In the genomic region with DNA sequence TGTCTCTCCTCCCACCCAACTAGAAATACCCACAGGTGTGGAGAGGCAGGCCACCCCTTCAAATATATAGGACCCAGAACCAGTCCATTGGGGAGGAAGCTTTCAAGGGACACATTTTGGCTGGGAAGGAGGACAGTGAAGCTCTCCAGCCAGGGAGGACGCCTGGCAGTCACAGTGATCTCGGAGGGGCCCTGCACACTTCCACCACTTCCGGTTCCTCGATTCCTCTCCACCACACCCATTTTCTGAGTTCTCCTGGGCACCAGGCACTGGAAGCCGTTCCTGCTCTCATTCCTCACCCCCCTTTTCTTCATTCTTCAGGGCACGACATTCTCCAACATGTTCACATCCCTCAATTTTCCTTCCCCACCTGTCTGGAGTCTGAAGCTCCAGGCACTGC, we compare ENCODE assay signal across 11 cellular contexts. TPM values are rescaled to one million over a fixed set of nuclear protein-coding genes. Genes with fewer than 3 reads are reported as not detected.
DNase-seq lines count a peak whose midpoint lies in the region; ATAC-seq and TF ChIP-seq lines count a peak whose summit lies in the region.
"Had no signal": no experiment of that assay in that cellular context is flagged by ENCODE, and none has a peak within 500 bp of the region (broad histone marks: within the 10 kb centered on the region; RNA-seq: fewer than 3 reads in every experiment).

No MANE protein-coding gene starts in this region.

- H3K9me3 ChIP-seq in T-helper 17 cell (ENCODE audit: control insufficient read depth, low read length, poor library complexity, severe bottlenecking) (no peaks in the 10 kb centered on the region), left ventricle myocardium inferior (replicated peaks) (no peaks in the 10 kb centered on the region), aorta (ENCODE audit: control insufficient read depth, low read length) (no peaks in the 10 kb centered on the region)

- H3K4me3 ChIP-seq in left ventricle myocardium inferior (no peak overlapping the region), aorta (ENCODE audit: low read length in 2 of 2) (no peak overlapping the region)

- H3K27ac ChIP-seq in left ventricle myocardium inferior (replicated peaks) (peak overlapping the region; percentile 60), aorta (ENCODE audit: low read depth in 1 of 2, low read length in 2 of 2) (no peak overlapping the region)

- 57 to 78% methylated on average over 6 of the region's 6 CpGs for WGBS in aorta, 2 donors

- no peak for TF ChIP-seq CTCF in left ventricle myocardium inferior (IDR thresholded peaks at IDR 0.05; ENCODE audit: borderline replicate concordance)

- H3K36me3 ChIP-seq in left ventricle myocardium inferior (no peaks in the 10 kb centered on the region), aorta (ENCODE audit: control insufficient read depth in 1 of 2, insufficient read depth in 2 of 2, low read length in 1 of 2) (no peaks in the 10 kb centered on the region)

- H3K4me1 ChIP-seq in left ventricle myocardium inferior (peaks cover 17% of the 10 kb centered on the region), aorta (ENCODE audit: control insufficient read depth in 1 of 2, insufficient read depth in 2 of 2, low read length in 2 of 2) (no peaks in the 10 kb centered on the region)

- H3K36me3 Mint-ChIP-seq in T-helper 17 cell (ENCODE audit: low read depth): peaks cover 3% of the 10 kb centered on the region

- no peak for ATAC-seq in T-helper 17 cell
- no peak for ATAC-seq in GM21367 (IDR thresholded peaks at IDR 0.05; ENCODE audit: unreplicated experiment)
- no peak for ATAC-seq in aorta (ENCODE audit: low FRiP score)
- ATAC-seq: Panc1 had no signal

- DNase-seq in stimulated activated CD4-positive, alpha-beta T cell treated with anti-CD3 and anti-CD28 coated beads, Interleukin-2, amount 100 ng/mL, for 24 hours: peak; percentile 48 to 51
- no peak for DNase-seq in stimulated activated CD4-positive, alpha-beta T cell treated with anti-CD3 and anti-CD28 coated beads, Interleukin-1b, Interleukin-23, amount 100 ng/mL, for 48 hours
- no peak for DNase-seq in T-helper 17 cell
- no peak for DNase-seq in left ventricle myocardium inferior
- DNase-seq in NCI-H1694 (lab: John Stamatoyannopoulos, UW): no peak
- DNase-seq in posterior cingulate gyrus: no peak
- no peak for DNase-seq in aorta
- DNase-seq: NCI-H1092 had no signal

- H3K4me1 Mint-ChIP-seq in T-helper 17 cell: peaks cover 51% of the 10 kb centered on the region

- H3K27me3 ChIP-seq in left ventricle myocardium inferior (ENCODE audit: low read depth) (peaks cover 37% of the 10 kb centered on the region), aorta (ENCODE audit: control insufficient read depth in 1 of 2, insufficient read depth in 2 of 2, low read length in 1 of 2) (peaks cover 0 to 2% of the 10 kb centered on the region in 2 donors)

- intact Hi-C loops in left ventricle myocardium inferior (cut with micrococcal nuclease) (no loop called here), posterior cingulate gyrus (cut with DNase I) (no loop called here), aorta (cut with DNase I) (no loop called here)

- peak overlapping the region; percentile 95 for H3K4me3 Mint-ChIP-seq in T-helper 17 cell

- H3K27ac Mint-ChIP-seq in T-helper 17 cell: peak overlapping the region; percentile 99

- H3K27me3 Mint-ChIP-seq in T-helper 17 cell: no peaks in the 10 kb centered on the region

RNA-seq across cellular contexts. Expression of a gene that starts 30.4 kb away (rescaled TPM):
- total RNA-seq in T-helper 17 cell (10 to 100 TPM; 40.5 to 44.4 TPM), left ventricle myocardium inferior (0.60 TPM), aorta (1 to 10 TPM; 1.6 to 3.1 TPM)
- under 1 TPM in 1 of 2 donors, not detected in 1; 0.38 TPM for polyA plus RNA-seq in aorta
- polyA plus RNA-seq: BJ had no signal

Comparison
In these comparisons a context has a peak if more than half of its experiments do, and no peak if none do; other contexts are left out.
1. DNase-seq: peak in stimulated activated CD4-positive, alpha-beta T cell treated with anti-CD3 and anti-CD28 coated beads, Interleukin-2, amount 100 ng/mL, for 24 hours (2 of 2); none in stimulated activated CD4-positive, alpha-beta T cell treated with anti-CD3 and anti-CD28 coated beads, Interleukin-1b, Interleukin-23, amount 100 ng/mL, for 48 hours (single experiment), T-helper 17 cell (0 of 3), left ventricle myocardium inferior (single experiment), NCI-H1694 (single experiment), posterior cingulate gyrus (0 of 10) and aorta (0 of 2).
2. RNA of a gene that starts 30.4 kb away (total RNA-seq): 40.5 to 44.4 TPM in T-helper 17 cell; 1.6 to 3.1 TPM in aorta and 0.60 TPM in left ventricle myocardium inferior (single experiment); every median in the first group is over 10 times any median in the second.